Comparison of ENCODE assay signal across 8 cellular contexts in genomic region chr12:80412343-80412953, GRCh38. TPM values are rescaled to one million over a fixed set of nuclear protein-coding genes. Genes with fewer than 3 reads are reported as not detected.
DNase-seq lines count a peak whose midpoint lies in the region; ATAC-seq and TF ChIP-seq lines count a peak whose summit lies in the region.

No MANE protein-coding gene starts in this region.

- DNase-seq in D341Med (ENCODE audit: low spot score) (peak; percentile 30), NCI-H524 treated with DMSO at 0.1 percent for 48 hours (lab: John Stamatoyannopoulos, UW) (peak; percentile 16), MCF 10A (ENCODE audit: unreplicated experiment) (peak; percentile 66), kidney tubule cell (ENCODE audit: low spot score) (peak; percentile 62), NK-92 (lab: John Stamatoyannopoulos, UW; ENCODE audit: unreplicated experiment) (no peak), HK-2 (ENCODE audit: unreplicated experiment) (no peak)

- no TSS peak for BruUV-seq in MCF 10A (replicated peaks; lab: Mats Ljungman, UMichigan)

- CTCF ChIA-PET in MCF 10A (lab: Yijun Ruan, JAX): interaction anchor here (0.6 to 2.2 kb wide), 8 partner anchors 25 to 1013 kb away, joined by 3 to 12 read pairs (median 4); no protein-coding TSS in a partner anchor

- H3K27me3 Mint-ChIP-seq in MCF 10A (ENCODE audit: insufficient read depth, unreplicated experiment): peaks cover 67% of the 10 kb centered on the region

- intact Hi-C loops in MCF 10A (cut with micrococcal nuclease): loop anchor here (1.0 to 10.0 kb wide), 6 partner anchors 186 to 1212 kb away; no protein-coding TSS in a partner anchor

- TF ChIP-seq CTCF in MCF 10A (IDR thresholded peaks at IDR 0.05; ENCODE audit: unreplicated experiment): peak; percentile 66

- H3K36me3 Mint-ChIP-seq in MCF 10A (ENCODE audit: insufficient read depth, unreplicated experiment): peaks cover 4% of the 10 kb centered on the region

- POLR2A ChIA-PET in MCF 10A (lab: Yijun Ruan, JAX): no interaction called here

- ATAC-seq in GM19467 (IDR thresholded peaks at IDR 0.05; ENCODE audit: unreplicated experiment): peak; percentile 77
- peak; percentile 72 for ATAC-seq in HG03520 (IDR thresholded peaks at IDR 0.05; ENCODE audit: unreplicated experiment)

- H3K4me3 Mint-ChIP-seq in MCF 10A (ENCODE audit: unreplicated experiment): no peak overlapping the region

- no peaks in the 10 kb centered on the region for H3K4me1 Mint-ChIP-seq in MCF 10A (ENCODE audit: insufficient read depth, unreplicated experiment)

- H3K9me3 Mint-ChIP-seq in MCF 10A (ENCODE audit: unreplicated experiment): no peaks in the 10 kb centered on the region

- H3K27ac Mint-ChIP-seq in MCF 10A (ENCODE audit: low read depth, unreplicated experiment): no peak overlapping the region

RNA-seq across cellular contexts. Expression of gene PTPRQ, which starts 31.6 kb away (rescaled TPM):
- total RNA-seq in MCF 10A (2022): not detected in 2 replicates

Comparison
In these comparisons a context has a peak if more than half of its experiments do, and no peak if none do; other contexts are left out.
1. DNase-seq: peak in D341Med (single experiment), NCI-H524 treated with DMSO at 0.1 percent for 48 hours (single experiment), MCF 10A (single experiment) and kidney tubule cell (single experiment); none in NK-92 (single experiment) and HK-2 (single experiment).